In the genomic region with DNA sequence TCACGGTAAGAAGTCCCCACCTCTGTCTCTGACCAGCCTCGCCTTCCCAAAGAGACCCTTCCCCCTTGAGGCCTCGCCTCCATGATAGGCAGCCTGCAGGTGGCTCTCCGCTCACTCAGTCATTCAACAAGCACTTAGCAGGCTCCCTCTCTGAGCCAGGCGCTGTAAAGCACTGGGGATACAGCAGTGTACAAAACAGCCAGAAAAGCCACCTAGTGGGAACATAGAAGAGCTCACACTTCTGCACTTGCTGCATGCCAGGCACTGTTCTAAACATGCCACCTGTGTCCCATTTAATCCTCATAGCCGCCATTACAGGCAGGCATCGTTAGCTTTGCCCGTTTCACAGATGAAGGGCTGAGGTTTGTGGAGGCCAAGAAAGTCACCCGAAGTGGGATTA, we compare ENCODE assay signal across 1 cellular context.
A peak's percentile ranks its signal among the peaks of the same experiment; 100 is the strongest.
TF ChIP-seq lines count a peak whose summit lies in the region.

No MANE protein-coding gene starts in this region.

TF ChIP-seq in HepG2, 621 proteins besides CTCF, POLR2A, EP300 and RAD21:
- TF ChIP-seq ZNF3 (CRISPR knock-in tag; IDR thresholded peaks at IDR 0.05) (peak; percentile 85), FOXA1 (IDR thresholded peaks at IDR 0.05) (no peak), FOXA1 (CRISPR knock-in tag; IDR thresholded peaks at IDR 0.05) (0 out of 2 replicates have a peak, but pooled peaks have one; percentile 14), ZNF773 (CRISPR knock-in tag; IDR thresholded peaks at IDR 0.05; ENCODE audit: borderline replicate concordance) (no peak)
